In the genomic region with DNA sequence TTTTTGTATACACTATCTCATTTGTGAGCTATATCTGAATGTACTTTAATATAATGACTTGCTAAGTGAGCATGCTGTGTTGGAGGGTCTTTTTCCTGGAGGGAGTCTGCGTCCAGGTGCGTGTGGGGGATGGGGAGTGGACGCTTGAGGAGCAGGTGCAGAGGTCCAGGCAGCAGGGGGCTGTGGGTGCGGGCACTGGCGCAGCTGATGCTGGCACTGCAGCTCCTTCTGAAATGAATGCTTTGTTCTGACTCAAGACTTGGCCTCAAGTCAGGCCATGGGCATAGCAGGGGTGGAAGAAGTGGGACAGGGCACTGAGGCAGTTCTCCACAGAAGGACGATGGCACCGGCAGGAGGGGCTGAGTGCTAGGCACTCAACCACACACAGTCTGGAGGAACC, we compare ENCODE assay signal across 25 cellular contexts.
"Had no signal": no experiment of that assay in that cellular context is flagged by ENCODE, and none has a peak within 500 bp of the region (broad histone marks: within the 10 kb centered on the region; RNA-seq: fewer than 3 reads in every experiment).

No MANE protein-coding gene starts in this region.

- DNase-seq: activated CD4-positive, alpha-beta memory T cell treated with anti-CD3 and anti-CD28 coated beads for 36 hours; activated CD4-positive, alpha-beta T cell treated with anti-CD3 and anti-CD28 coated beads, Interleukin-2, amount 10 ng/mL, durations not matched to agents 24 days and 14 days; activated CD4-positive, CD25-positive, alpha-beta regulatory T cell treated with anti-CD3 and anti-CD28 coated beads, Interleukin-2, amount 50 U/mL, for 72 hours; activated CD8-positive, alpha-beta memory T cell treated with anti-CD3 and anti-CD28 coated beads, Interleukin-2, amount 50 U/mL, for 4 hours; activated effector memory CD4-positive, alpha-beta T cell treated with anti-CD3 and anti-CD28 coated beads, Interleukin-2, amount 50 U/mL, for 16 hours; activated naive CD4-positive, alpha-beta T cell treated with anti-CD3 and anti-CD28 coated beads for 36 hours; activated naive CD8-positive, alpha-beta T cell treated with anti-CD3 and anti-CD28 coated beads for 36 hours; activated T-cell treated with anti-CD3 and anti-CD28 coated beads, Interleukin-2, amount 50 U/mL, for 1 hour; adrenal gland; aorta; body of pancreas; dermis blood vessel endothelial cell; effector CD4-positive, alpha-beta T cell; left ventricle myocardium inferior; naive B cell; pancreas; psoas muscle; stimulated activated CD4-positive, alpha-beta T cell treated with anti-CD3 and anti-CD28 coated beads, Interleukin-15, amount 100 ng/mL, for 24 hours; stimulated activated CD4-positive, alpha-beta T cell treated with anti-CD3 and anti-CD28 coated beads, Interleukin-2, amount 100 ng/mL, for 24 hours; stimulated activated naive B cell treated with anti-CD40 and anti-IgM and Interleukin-4, amounts not matched to agents 10 μg/mL and 1 μg/mL and 100 μg/mL, for 72 hours; stomach; T-helper 2 cell; tibial artery; upper lobe of right lung had no signal

- ATAC-seq: body of pancreas; gastroesophageal sphincter; pancreas; psoas muscle; stimulated activated naive B cell treated with anti-CD40 and anti-IgM and Interleukin-4, amounts not matched to agents 10 μg/mL and 1 μg/mL and 100 μg/mL, for 72 hours; upper lobe of right lung had no signal
